Comparison of ENCODE assay signal across 1 cellular context in genomic region chr19:980133-980998, GRCh38.
TF ChIP-seq lines count a peak whose summit lies in the region.

No MANE protein-coding gene starts in this region.

TF ChIP-seq in H1, 55 proteins besides CTCF, POLR2A, EP300 and RAD21:
- no peak for TF ChIP-seq CEBPB (IDR thresholded peaks at IDR 0.05; ENCODE audit: low read depth, low read length)
- TF ChIP-seq RXRA (IDR thresholded peaks at IDR 0.05; ENCODE audit: insufficient read depth, low read depth, low read length), result no peak
- no peak for TF ChIP-seq HDAC6 (IDR thresholded peaks at IDR 0.05; ENCODE audit: low read depth, low read length)
- no peak for TF ChIP-seq EGR1 (IDR thresholded peaks at IDR 0.05; ENCODE audit: borderline replicate concordance, low read depth, low read length)
- TF ChIP-seq CHD2 (IDR thresholded peaks at IDR 0.05; ENCODE audit: low read length), result peak; percentile 60; the same call in 1 of the 2 replicates
- no peak for TF ChIP-seq CHD1 (IDR thresholded peaks at IDR 0.05; ENCODE audit: low read depth, low read length)
- TF ChIP-seq ATF3 (IDR thresholded peaks at IDR 0.05; ENCODE audit: insufficient read depth, low read depth, low read length), result no peak
- no peak for TF ChIP-seq CBX8 (IDR thresholded peaks at IDR 0.05; ENCODE audit: borderline replicate concordance, low read depth, low read length)
- no peak for TF ChIP-seq TAF7 (optimal IDR thresholded peaks at IDR 0.05; ENCODE audit: borderline replicate concordance, low read depth, low read length)
- no peak for TF ChIP-seq JUN (IDR thresholded peaks at IDR 0.05; ENCODE audit: low read depth, low read length)
- no peak for TF ChIP-seq SAP30 (IDR thresholded peaks at IDR 0.05; ENCODE audit: insufficient read depth, insufficient replicate concordance, low read length)
- TF ChIP-seq CREB1 (IDR thresholded peaks at IDR 0.05), result no peak
- TF ChIP-seq RFX5 (IDR thresholded peaks at IDR 0.05; ENCODE audit: borderline replicate concordance, low read depth, low read length), result no peak
- TF ChIP-seq POU5F1 (IDR thresholded peaks at IDR 0.05; ENCODE audit: low read depth, low read length), result no peak
- peak; percentile 65; the same call in 1 of the 2 replicates for TF ChIP-seq GABPA (IDR thresholded peaks at IDR 0.05; ENCODE audit: borderline replicate concordance, insufficient read depth, low read length)
- TF ChIP-seq SIN3A (conservative IDR thresholded peaks at IDR 0.05 in 1 of 2, IDR thresholded peaks at IDR 0.05 in 1 of 2; ENCODE audit: low read depth in 1 of 2, low read length in 2 of 2), result no peak
- TF ChIP-seq ASH2L (IDR thresholded peaks at IDR 0.05; ENCODE audit: low read length), result peak; percentile 44
- TF ChIP-seq, protein P1, sequence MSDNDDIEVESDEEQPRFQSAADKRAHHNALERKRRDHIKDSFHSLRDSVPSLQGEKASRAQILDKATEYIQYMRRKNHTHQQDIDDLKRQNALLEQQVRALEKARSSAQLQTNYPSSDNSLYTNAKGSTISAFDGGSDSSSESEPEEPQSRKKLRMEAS (IDR thresholded peaks at IDR 0.05), result peak; percentile 16; the same call in 1 of the 2 replicates
- no peak for TF ChIP-seq MAFK (IDR thresholded peaks at IDR 0.05; ENCODE audit: low read depth, low read length)
- TF ChIP-seq SIRT6 (IDR thresholded peaks at IDR 0.05; ENCODE audit: low read length), result no peak
- TF ChIP-seq TBP (IDR thresholded peaks at IDR 0.05; ENCODE audit: low read depth, low read length), result no peak; the same call in 1 of the 2 replicates
- TF ChIP-seq CBX5 (IDR thresholded peaks at IDR 0.05; ENCODE audit: low read depth, low read length), result no peak
- no peak for TF ChIP-seq EZH2 (IDR thresholded peaks at IDR 0.05; ENCODE audit: low read depth, low read length, severe bottlenecking)
- no peak for TF ChIP-seq NRF1 (IDR thresholded peaks at IDR 0.05; ENCODE audit: low read depth, low read length)
- no peak for TF ChIP-seq BRCA1 (IDR thresholded peaks at IDR 0.05; ENCODE audit: low read depth, low read length)
